ENCODE assay signal across 11 cellular contexts in the genomic region with DNA sequence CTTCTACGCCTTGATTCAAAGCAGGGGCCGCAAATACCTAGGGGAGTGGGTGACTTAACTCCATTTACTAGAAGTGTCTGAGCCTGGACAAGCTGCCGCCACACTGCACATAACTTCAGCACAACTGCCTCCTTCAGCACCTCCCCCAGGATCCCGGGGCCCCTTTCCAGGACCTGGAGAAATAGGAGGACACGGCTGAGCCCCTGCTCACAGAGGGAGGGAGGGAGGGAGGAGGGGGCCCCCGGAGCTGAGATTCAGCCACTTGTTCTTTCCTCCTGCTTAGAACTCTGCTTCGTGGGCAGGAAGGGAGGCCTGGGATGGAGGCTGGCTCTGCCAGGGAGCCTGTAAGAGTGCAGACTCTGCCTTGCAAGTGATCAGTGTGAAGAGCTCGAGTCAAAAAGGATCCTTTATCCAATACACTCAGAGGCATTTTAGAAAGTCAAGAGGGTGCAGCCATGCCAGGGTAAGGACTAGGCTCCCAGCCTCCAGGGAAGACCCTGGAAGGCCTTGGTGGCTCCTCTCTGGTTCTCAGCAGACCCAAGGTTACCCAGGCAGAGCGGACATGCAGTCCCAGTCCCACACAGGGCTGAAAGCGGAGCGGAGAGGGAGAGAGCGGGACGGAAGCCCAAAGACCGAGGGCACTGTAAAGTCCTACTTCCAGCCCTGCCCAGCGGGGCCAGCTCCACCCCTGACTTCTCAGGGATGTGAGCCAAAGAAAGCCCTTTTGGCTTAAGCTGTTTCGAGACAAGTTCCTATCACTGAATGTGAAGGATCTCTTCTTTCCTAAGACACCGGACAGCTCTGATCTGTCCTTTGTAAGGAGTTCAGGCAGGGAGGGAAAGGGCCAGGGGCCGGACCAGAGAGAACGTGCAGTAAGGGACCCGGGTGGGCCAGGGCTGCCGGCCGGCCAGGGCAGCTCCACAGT. TPM values are rescaled to one million over a fixed set of nuclear protein-coding genes. Genes with fewer than 3 reads are reported as not detected.
DNase-seq lines count a peak whose midpoint lies in the region; ATAC-seq and TF ChIP-seq lines count a peak whose summit lies in the region.
"Had no signal": no experiment of that assay in that cellular context is flagged by ENCODE, and none has a peak within 500 bp of the region (broad histone marks: within the 10 kb centered on the region; RNA-seq: fewer than 3 reads in every experiment).

No MANE protein-coding gene starts in this region.

- H3K36me3 ChIP-seq in left lung = no peaks in the 10 kb centered on the region
- H3K36me3 ChIP-seq: neutrophil had no signal

- DNase-seq in HT-29 (ENCODE audit: low spot score) (peak; percentile 21), left lung (no peak), DMS 273 (lab: John Stamatoyannopoulos, UW; ENCODE audit: unreplicated experiment) (no peak), cerebellar nuclear complex (lab: John Stamatoyannopoulos, UW) (no peak)
- DNase-seq: NCI-H2227 treated with DMSO at 0.1 percent for 48 hours had no signal

- H3K4me3 ChIP-seq in left lung (peak overlapping the region; percentile 22), skin epidermis (no peak overlapping the region)

- peak overlapping the region; percentile 26 for H3K27ac Mint-ChIP-seq in dendritic cell treated with granulocyte-macrophage colony-stimulating factor and Interleukin-4, amounts not matched to agents 40 ng/mL and 50 ng/mL, for 4 days
- H3K27ac Mint-ChIP-seq: stimulated activated memory B cell treated with anti-CD40 and anti-IgM and Interleukin-4, amounts not matched to agents 10 μg/mL and 1 μg/mL and 100 μg/mL, for 72 hours had no signal

- no peaks in the 10 kb centered on the region for H3K36me3 Mint-ChIP-seq in dendritic cell treated with granulocyte-macrophage colony-stimulating factor and Interleukin-4, amounts not matched to agents 40 ng/mL and 50 ng/mL, for 4 days (ENCODE audit: low read depth)
- H3K36me3 Mint-ChIP-seq: stimulated activated memory B cell treated with anti-CD40 and anti-IgM and Interleukin-4, amounts not matched to agents 10 μg/mL and 1 μg/mL and 100 μg/mL, for 72 hours had no signal

- H3K4me3 Mint-ChIP-seq in dendritic cell treated with granulocyte-macrophage colony-stimulating factor and Interleukin-4, amounts not matched to agents 40 ng/mL and 50 ng/mL, for 4 days = no peak overlapping the region
- H3K4me3 Mint-ChIP-seq: stimulated activated memory B cell treated with anti-CD40 and anti-IgM and Interleukin-4, amounts not matched to agents 10 μg/mL and 1 μg/mL and 100 μg/mL, for 72 hours had no signal

- no peak for TF ChIP-seq CTCF in left lung (IDR thresholded peaks at IDR 0.05)

- peaks cover 0 to 13% of the 10 kb centered on the region in 2 donors for H3K27me3 ChIP-seq in left lung

- H3K27me3 Mint-ChIP-seq in dendritic cell treated with granulocyte-macrophage colony-stimulating factor and Interleukin-4, amounts not matched to agents 40 ng/mL and 50 ng/mL, for 4 days = peaks cover 43% of the 10 kb centered on the region

- intact Hi-C loops in dendritic cell treated with granulocyte-macrophage colony-stimulating factor and Interleukin-4, amounts not matched to agents 40 ng/mL and 50 ng/mL, for 4 days (cut with micrococcal nuclease) = no loop called here
- intact Hi-C loops in left lung (cut with DNase I) = loop anchor here in 1 of 2 donors (5.0 kb wide), 1 partner anchor 78 kb away; no protein-coding TSS in a partner anchor

- H3K9me3 ChIP-seq in left lung = no peaks in the 10 kb centered on the region
- H3K9me3 ChIP-seq: neutrophil had no signal

- H3K4me1 ChIP-seq in left lung = peaks cover 4 to 22% of the 10 kb centered on the region in 2 donors

- ATAC-seq in left lung (peak; percentile 76), HG03097 (IDR thresholded peaks at IDR 0.05; ENCODE audit: low FRiP score, unreplicated experiment) (no peak), HG03039 (IDR thresholded peaks at IDR 0.05; ENCODE audit: unreplicated experiment) (no peak)
- ATAC-seq: stimulated activated memory B cell treated with anti-CD40 and anti-IgM and Interleukin-4, amounts not matched to agents 10 μg/mL and 1 μg/mL and 100 μg/mL, for 72 hours had no signal

- H3K4me1 Mint-ChIP-seq in dendritic cell treated with granulocyte-macrophage colony-stimulating factor and Interleukin-4, amounts not matched to agents 40 ng/mL and 50 ng/mL, for 4 days (ENCODE audit: low read depth) = peaks cover 13% of the 10 kb centered on the region

- H3K9me3 Mint-ChIP-seq in dendritic cell treated with granulocyte-macrophage colony-stimulating factor and Interleukin-4, amounts not matched to agents 40 ng/mL and 50 ng/mL, for 4 days = no peaks in the 10 kb centered on the region
- H3K9me3 Mint-ChIP-seq: stimulated activated memory B cell treated with anti-CD40 and anti-IgM and Interleukin-4, amounts not matched to agents 10 μg/mL and 1 μg/mL and 100 μg/mL, for 72 hours had no signal

- peak overlapping the region; percentile 73 to 91 for H3K27ac ChIP-seq in left lung
- H3K27ac ChIP-seq in skin epidermis = peak overlapping the region; percentile 2 to 91 (median 75)
- H3K27ac ChIP-seq: neutrophil had no signal

RNA-seq across cellular contexts. Expression of a gene that starts 8.6 kb away (rescaled TPM):
- total RNA-seq in HT-29 (2014; rRNA removed; shearing (Covaris generic)) = 26.2 and 29.7 TPM in 2 replicates
- 10 to 100 TPM; 35.8 to 40.6 TPM for total RNA-seq in left lung

Comparison
In these comparisons a context has a peak if more than half of its experiments do, and no peak if none do; other contexts are left out.
1. H3K4me3 ChIP-seq: peak in left lung (2 of 2); none in skin epidermis (0 of 7).